Comparison of ENCODE assay signal across 8 cellular contexts in genomic region chr14:68978550-68978911, GRCh38. TPM values are rescaled to one million over a fixed set of nuclear protein-coding genes. Genes with fewer than 3 reads are reported as not detected.
DNase-seq lines count a peak whose midpoint lies in the region; ATAC-seq and TF ChIP-seq lines count a peak whose summit lies in the region.

No MANE protein-coding gene starts in this region.

- no peak overlapping the region for H3K4me3 ChIP-seq in KMS-11 (IDR thresholded peaks at IDR 0.05; ENCODE audit: insufficient read depth, low read depth, low read length)
- peak overlapping the region; percentile 69 for H3K4me3 ChIP-seq in mucosa of descending colon
- H3K4me3 ChIP-seq in transverse colon: peak overlapping the region; percentile 71 to 99 (median 78)

- intact Hi-C loops in activated CD4-positive, alpha-beta T cell treated with anti-CD3 and anti-CD28 coated beads, Interleukin-2, amount 10 ng/mL, durations not matched to agents 24 days and 14 days (cut with micrococcal nuclease): loop anchor here (2.0 to 5.0 kb wide), 2 partner anchors 68 to 186 kb away; partner anchors contain the start of gene ZFP36L1
- intact Hi-C loops in mucosa of descending colon (cut with DNase I, micrococcal nuclease): no loop called here
- intact Hi-C loops in transverse colon (cut with DNase I; ENCODE audit: low total_unique reads): loop anchor here (5.0 kb wide), 3 partner anchors 41 to 114 kb away; no protein-coding TSS in a partner anchor

- peak overlapping the region; percentile 64; the same call in 1 of the 2 replicates for H2AFZ ChIP-seq in KMS-11 (ENCODE audit: low read depth)

- no peaks in the 10 kb centered on the region for H4K20me1 ChIP-seq in KMS-11 (ENCODE audit: insufficient read depth)

- H3K9me3 Mint-ChIP-seq in activated CD4-positive, alpha-beta T cell treated with anti-CD3 and anti-CD28 coated beads, Interleukin-2, amount 10 ng/mL, durations not matched to agents 24 days and 14 days: peaks cover 3% of the 10 kb centered on the region

- H3K4me2 ChIP-seq in KMS-11: no peak overlapping the region

- TF ChIP-seq EP300 in transverse colon (IDR thresholded peaks at IDR 0.05; ENCODE audit: low read depth): no peak

- peak overlapping the region; percentile 60 for H3K27ac Mint-ChIP-seq in activated CD4-positive, alpha-beta T cell treated with anti-CD3 and anti-CD28 coated beads, Interleukin-2, amount 10 ng/mL, durations not matched to agents 24 days and 14 days

- TF ChIP-seq CTCF in KMS-11 (conservative IDR thresholded peaks at IDR 0.05; ENCODE audit: low read depth, low read length) (no peak), mucosa of descending colon (IDR thresholded peaks at IDR 0.05) (no peak), transverse colon (IDR thresholded peaks at IDR 0.05) (no peak)

- peak overlapping the region; percentile 46; the same call in 1 of the 2 replicates for H3K9ac ChIP-seq in KMS-11

- ATAC-seq in mucosa of descending colon (peak; percentile 59), HG03139 (IDR thresholded peaks at IDR 0.05; ENCODE audit: unreplicated experiment) (no peak)

- H3K4me1 ChIP-seq in KMS-11 (ENCODE audit: low read depth, poor library complexity, severe bottlenecking): peaks cover 5% of the 10 kb centered on the region
- H3K4me1 ChIP-seq in mucosa of descending colon (ENCODE audit: low read depth): peaks cover 29% of the 10 kb centered on the region
- peaks cover 13 to 57% (median 41%) of the 10 kb centered on the region in 4 donors for H3K4me1 ChIP-seq in transverse colon

- no peak for TF ChIP-seq POLR2A in transverse colon (IDR thresholded peaks at IDR 0.05)

- H3K36me3 ChIP-seq in KMS-11 (ENCODE audit: insufficient read depth) (no peaks in the 10 kb centered on the region), mucosa of descending colon (ENCODE audit: low read depth) (no peaks in the 10 kb centered on the region), transverse colon (no peaks in the 10 kb centered on the region)

- peaks cover 20% of the 10 kb centered on the region for H3K36me3 Mint-ChIP-seq in activated CD4-positive, alpha-beta T cell treated with anti-CD3 and anti-CD28 coated beads, Interleukin-2, amount 10 ng/mL, durations not matched to agents 24 days and 14 days (ENCODE audit: low read depth)

- H3K4me3 Mint-ChIP-seq in activated CD4-positive, alpha-beta T cell treated with anti-CD3 and anti-CD28 coated beads, Interleukin-2, amount 10 ng/mL, durations not matched to agents 24 days and 14 days: peak overlapping the region; percentile 85

- H3K27me3 Mint-ChIP-seq in activated CD4-positive, alpha-beta T cell treated with anti-CD3 and anti-CD28 coated beads, Interleukin-2, amount 10 ng/mL, durations not matched to agents 24 days and 14 days: peaks cover 29% of the 10 kb centered on the region

- peaks cover 26% of the 10 kb centered on the region for H3K4me1 Mint-ChIP-seq in activated CD4-positive, alpha-beta T cell treated with anti-CD3 and anti-CD28 coated beads, Interleukin-2, amount 10 ng/mL, durations not matched to agents 24 days and 14 days

- H3K27me3 ChIP-seq in KMS-11 (ENCODE audit: insufficient read depth, low read depth) (no peaks in the 10 kb centered on the region), transverse colon (no peaks in the 10 kb centered on the region)

- in situ Hi-C loops in transverse colon (cut with MboI; ENCODE audit: low pct_ligation_motif_present in 1 of 4, low pct_unique_long_range_greater_than_20kb in 1 of 4, low sequenced_read_pairs in 3 of 4): no loop called here

- H3K9me3 ChIP-seq in mucosa of descending colon: no peaks in the 10 kb centered on the region
- H3K9me3 ChIP-seq in transverse colon: no peaks in the 10 kb centered on the region

- H3K27ac ChIP-seq in KMS-11 (no peak overlapping the region; the same call in 1 of the 2 replicates), transverse colon (peak overlapping the region; percentile 93 to 99 (median 96))

- peak; percentile 53 for DNase-seq in EL
- DNase-seq in activated CD4-positive, alpha-beta T cell treated with anti-CD3 and anti-CD28 coated beads, Interleukin-2, amount 10 ng/mL, durations not matched to agents 24 days and 14 days: peak; percentile 84
- peak; percentile 26 for DNase-seq in effector CD8-positive, alpha-beta T cell (lab: John Stamatoyannopoulos, UW)
- DNase-seq in mucosa of descending colon: peak; percentile 64 to 83 (median 78)
- DNase-seq in transverse colon: peak; percentile 66
- DNase-seq in HPDE6-E6E7 (ENCODE audit: extremely low spot score): no peak

- WGBS in transverse colon (ENCODE audit: low coverage in 1 of 2), 2 donors: 0% methylated on average over 15 of the region's 40 CpGs; no CpG with 5 or more reads in 1 of the 2 donors

- peaks cover 4% of the 10 kb centered on the region; the same call in 1 of the 2 replicates for H3K79me2 ChIP-seq in KMS-11 (ENCODE audit: insufficient read depth, low read depth)

RNA-seq across cellular contexts. Expression of gene ACTN1, which starts 0.6 kb away (rescaled TPM):
- 44.9 and 52.6 TPM in 2 replicates for total RNA-seq in activated CD4-positive, alpha-beta T cell treated with anti-CD3 and anti-CD28 coated beads, Interleukin-2, amount 10 ng/mL, durations not matched to agents 24 days and 14 days
- 100 to 1,000 TPM in 2 of 3 donors, 10 to 100 TPM in 1; 93.7 to 607 (median 128) TPM for total RNA-seq in mucosa of descending colon
- total RNA-seq in transverse colon: 100 to 1,000 TPM; 127 to 403 (median 197) TPM

Comparison
In these comparisons a context has a peak if more than half of its experiments do, and no peak if none do; other contexts are left out.
1. intact Hi-C loops: an anchor here in activated CD4-positive, alpha-beta T cell treated with anti-CD3 and anti-CD28 coated beads, Interleukin-2, amount 10 ng/mL, durations not matched to agents 24 days and 14 days (2.0 to 5.0 kb wide) and transverse colon (5.0 kb wide); none called in mucosa of descending colon.